ENCODE assay signal across 22 cellular contexts in the genomic region with DNA sequence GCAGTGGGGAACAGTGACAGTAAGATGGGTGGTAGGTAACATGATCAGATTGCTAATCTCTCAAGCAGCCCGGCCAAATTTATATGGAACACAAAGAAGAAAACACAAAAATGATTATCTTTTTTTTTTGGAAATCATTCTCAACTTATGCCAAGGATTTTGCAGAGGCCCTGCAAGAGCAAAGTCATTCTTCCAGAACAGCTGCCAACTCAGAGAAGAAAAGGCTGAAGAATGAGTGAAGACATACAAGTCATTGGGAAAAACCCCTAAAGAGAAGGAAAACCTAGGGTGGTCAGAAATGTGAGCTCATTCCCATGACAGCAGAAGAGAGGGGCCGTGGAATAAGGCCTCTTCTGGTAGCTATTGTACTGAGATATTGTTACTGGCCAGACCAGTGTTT.
DNase-seq lines count a peak whose midpoint lies in the region; ATAC-seq and TF ChIP-seq lines count a peak whose summit lies in the region.
"Had no signal": no experiment of that assay in that cellular context is flagged by ENCODE, and none has a peak within 500 bp of the region (broad histone marks: within the 10 kb centered on the region; RNA-seq: fewer than 3 reads in every experiment).

No MANE protein-coding gene starts in this region.

- H3K4me1 ChIP-seq in adipocyte (ENCODE audit: control insufficient read depth, insufficient read depth, low read length), result peaks cover 28% of the 10 kb centered on the region
- H3K4me1 ChIP-seq: BLaER1 had no signal

- no peak for TF ChIP-seq CTCF in fibroblast of the aortic adventitia (IDR thresholded peaks at IDR 0.05; ENCODE audit: insufficient read depth, low read length)
- TF ChIP-seq CTCF in activated CD8-positive, alpha-beta T cell treated with anti-CD3 and anti-CD28 coated beads for 36 hours (IDR thresholded peaks at IDR 0.05), result no peak

- DNase-seq in adipocyte (ENCODE audit: low read depth) (peak; percentile 12), fibroblast of gingiva (ENCODE audit: low read depth) (peak; percentile 42), fibroblast of the aortic adventitia (ENCODE audit: low read depth) (peak; percentile 20)
- DNase-seq in activated CD8-positive, alpha-beta T cell treated with anti-CD3 and anti-CD28 coated beads for 36 hours, result no peak
- DNase-seq: 8988T; ACHN; BE2C; C1 segment of cervical spinal cord; CD4-positive, alpha-beta memory T cell; CD4-positive, CD25-positive, alpha-beta regulatory T cell; CD8-positive, alpha-beta memory T cell; COR-L47; DMS 273 treated with DMSO at 0.1 percent for 48 hours; DMS153; DMS53; DMS79 treated with DMSO at 0.1 percent for 48 hours; GF-D8 had no signal

- no peak overlapping the region for H3K27ac Mint-ChIP-seq in activated CD8-positive, alpha-beta T cell treated with anti-CD3 and anti-CD28 coated beads for 36 hours
- H3K27ac Mint-ChIP-seq: CD14-positive monocyte; CD4-positive, alpha-beta memory T cell; CD4-positive, CD25-positive, alpha-beta regulatory T cell; CD8-positive, alpha-beta memory T cell had no signal

- H3K36me3 Mint-ChIP-seq in activated CD8-positive, alpha-beta T cell treated with anti-CD3 and anti-CD28 coated beads for 36 hours (ENCODE audit: low read depth), result no peaks in the 10 kb centered on the region
- H3K36me3 Mint-ChIP-seq: CD14-positive monocyte; CD4-positive, alpha-beta memory T cell; CD4-positive, CD25-positive, alpha-beta regulatory T cell; CD8-positive, alpha-beta memory T cell had no signal

- H3K36me3 ChIP-seq in adipocyte (ENCODE audit: control insufficient read depth, insufficient read depth, low read length, severe bottlenecking), result no peaks in the 10 kb centered on the region
- H3K36me3 ChIP-seq: BE2C, BLaER1 had no signal

- POLR2A ChIA-PET in activated CD8-positive, alpha-beta T cell treated with anti-CD3 and anti-CD28 coated beads for 36 hours (lab: Charles Lee), result interaction anchor here (0.6 kb wide), 1 partner anchor 188 kb away, joined by 3 read pairs; no protein-coding TSS in a partner anchor

- H3K4me3 ChIP-seq in adipocyte (ENCODE audit: low read length) (no peak overlapping the region), fibroblast of the aortic adventitia (ENCODE audit: low read depth, low read length) (no peak overlapping the region)
- H3K4me3 ChIP-seq: BLaER1 had no signal

- CTCF ChIA-PET in activated CD8-positive, alpha-beta T cell treated with anti-CD3 and anti-CD28 coated beads for 36 hours (lab: Charles Lee), result interaction anchor here (1.2 kb wide), 1 partner anchor 575 kb away, joined by 6 read pairs; no protein-coding TSS in a partner anchor

- intact Hi-C loops in activated CD8-positive, alpha-beta T cell treated with anti-CD3 and anti-CD28 coated beads for 36 hours (cut with micrococcal nuclease), result no loop called here

- no peak overlapping the region for H3K4me3 Mint-ChIP-seq in activated CD8-positive, alpha-beta T cell treated with anti-CD3 and anti-CD28 coated beads for 36 hours
- H3K4me3 Mint-ChIP-seq: CD14-positive monocyte; CD4-positive, alpha-beta memory T cell; CD8-positive, alpha-beta memory T cell had no signal

- H3K9ac ChIP-seq in adipocyte (ENCODE audit: low read length), result no peak overlapping the region
- H3K9ac ChIP-seq: BLaER1 had no signal

- ATAC-seq in HG03159 (IDR thresholded peaks at IDR 0.05; ENCODE audit: unreplicated experiment), result no peak
- ATAC-seq in HG03432 (IDR thresholded peaks at IDR 0.05; ENCODE audit: unreplicated experiment), result no peak
- no peak for ATAC-seq in activated CD8-positive, alpha-beta T cell treated with anti-CD3 and anti-CD28 coated beads for 36 hours
- no peak for ATAC-seq in HG03521 (IDR thresholded peaks at IDR 0.05; ENCODE audit: unreplicated experiment)

- H3K9me3 ChIP-seq in adipocyte (ENCODE audit: control insufficient read depth, low read length), result no peaks in the 10 kb centered on the region
- H3K9me3 ChIP-seq: BE2C, BLaER1 had no signal

- H3K4me1 Mint-ChIP-seq in activated CD8-positive, alpha-beta T cell treated with anti-CD3 and anti-CD28 coated beads for 36 hours (ENCODE audit: low read depth), result no peaks in the 10 kb centered on the region
- H3K4me1 Mint-ChIP-seq: CD14-positive monocyte; CD4-positive, alpha-beta memory T cell; CD4-positive, CD25-positive, alpha-beta regulatory T cell; CD8-positive, alpha-beta memory T cell had no signal

- H3K9me3 Mint-ChIP-seq in activated CD8-positive, alpha-beta T cell treated with anti-CD3 and anti-CD28 coated beads for 36 hours, result no peaks in the 10 kb centered on the region
- H3K9me3 Mint-ChIP-seq: CD14-positive monocyte; CD8-positive, alpha-beta memory T cell had no signal

- H3K27me3 Mint-ChIP-seq in activated CD8-positive, alpha-beta T cell treated with anti-CD3 and anti-CD28 coated beads for 36 hours, result no peaks in the 10 kb centered on the region
- H3K27me3 Mint-ChIP-seq: CD4-positive, alpha-beta memory T cell had no signal

- no peaks in the 10 kb centered on the region for H3K27me3 ChIP-seq in adipocyte (replicated peaks; ENCODE audit: control insufficient read depth, insufficient read depth, low read length)
- H3K27me3 ChIP-seq: BE2C, BLaER1 had no signal
